ENCODE assay signal across 9 cellular contexts in genomic region chr5:139658928-139659667, GRCh38. TPM values are rescaled to one million over a fixed set of nuclear protein-coding genes. Genes with fewer than 3 reads are reported as not detected.
A peak's percentile ranks its signal among the peaks of the same experiment; 100 is the strongest.
DNase-seq lines count a peak whose midpoint lies in the region; ATAC-seq lines count a peak whose summit lies in the region.
"Had no signal": no experiment of that assay in that cellular context is flagged by ENCODE, and none has a peak within 500 bp of the region (broad histone marks: within the 10 kb centered on the region; RNA-seq: fewer than 3 reads in every experiment).

No MANE protein-coding gene starts in this region.

- peak overlapping the region; percentile 65 for H3K4me3 Mint-ChIP-seq in activated naive CD8-positive, alpha-beta T cell treated with anti-CD3 and anti-CD28 coated beads, Interleukin-2, amount 50 U/mL, for 24 hours
- H3K4me3 Mint-ChIP-seq in activated naive CD8-positive, alpha-beta T cell treated with anti-CD3 and anti-CD28 coated beads for 36 hours: no peak overlapping the region

- H3K4me1 ChIP-seq in stomach smooth muscle (ENCODE audit: control insufficient read depth, insufficient read depth, low read length): peaks cover 87% of the 10 kb centered on the region

- DNase-seq in activated naive CD8-positive, alpha-beta T cell treated with anti-CD3 and anti-CD28 coated beads, Interleukin-2, amount 50 U/mL, for 24 hours: no peak
- DNase-seq in activated naive CD8-positive, alpha-beta T cell treated with anti-CD3 and anti-CD28 coated beads for 36 hours: no peak
- DNase-seq in islet precursor cell: peak; percentile 90
- DNase-seq in stimulated activated CD8-positive, alpha-beta memory T cell treated with anti-CD3 and anti-CD28 coated beads, Interleukin-4, amount 100 ng/mL, for 48 hours: no peak
- DNase-seq: CD4-positive, CD25-positive, alpha-beta regulatory T cell had no signal

- H3K9ac ChIP-seq in stomach smooth muscle (ENCODE audit: low read length in 2 of 2): peak overlapping the region; percentile 42 to 54

- H3K27me3 ChIP-seq in stomach smooth muscle (ENCODE audit: control insufficient read depth in 1 of 2, insufficient read depth in 2 of 2, low read length in 2 of 2): no peaks in the 10 kb centered on the region

- H3K27ac ChIP-seq in angular gyrus (ENCODE audit: low read depth, low read length) (peak overlapping the region; percentile 98), stomach smooth muscle (ENCODE audit: low read length) (peak overlapping the region; percentile 89)

- peaks cover 4% of the 10 kb centered on the region for H3K27me3 Mint-ChIP-seq in activated naive CD8-positive, alpha-beta T cell treated with anti-CD3 and anti-CD28 coated beads, Interleukin-2, amount 50 U/mL, for 24 hours
- H3K27me3 Mint-ChIP-seq in activated naive CD8-positive, alpha-beta T cell treated with anti-CD3 and anti-CD28 coated beads for 36 hours: peaks cover 12% of the 10 kb centered on the region
- H3K27me3 Mint-ChIP-seq: CD4-positive, CD25-positive, alpha-beta regulatory T cell had no signal

- H3K36me3 Mint-ChIP-seq in activated naive CD8-positive, alpha-beta T cell treated with anti-CD3 and anti-CD28 coated beads, Interleukin-2, amount 50 U/mL, for 24 hours (ENCODE audit: low read depth): no peaks in the 10 kb centered on the region
- no peaks in the 10 kb centered on the region for H3K36me3 Mint-ChIP-seq in activated naive CD8-positive, alpha-beta T cell treated with anti-CD3 and anti-CD28 coated beads for 36 hours

- peaks cover 51% of the 10 kb centered on the region for H3K4me1 Mint-ChIP-seq in activated naive CD8-positive, alpha-beta T cell treated with anti-CD3 and anti-CD28 coated beads, Interleukin-2, amount 50 U/mL, for 24 hours
- H3K4me1 Mint-ChIP-seq in activated naive CD8-positive, alpha-beta T cell treated with anti-CD3 and anti-CD28 coated beads for 36 hours: peaks cover 26% of the 10 kb centered on the region

- H3K9me3 ChIP-seq in stomach smooth muscle (ENCODE audit: control insufficient read depth in 2 of 2, low read length in 2 of 2): no peaks in the 10 kb centered on the region

- peak overlapping the region; percentile 71 for H3K27ac Mint-ChIP-seq in activated naive CD8-positive, alpha-beta T cell treated with anti-CD3 and anti-CD28 coated beads, Interleukin-2, amount 50 U/mL, for 24 hours
- no peak overlapping the region for H3K27ac Mint-ChIP-seq in activated naive CD8-positive, alpha-beta T cell treated with anti-CD3 and anti-CD28 coated beads for 36 hours

- H3K9me3 Mint-ChIP-seq in activated naive CD8-positive, alpha-beta T cell treated with anti-CD3 and anti-CD28 coated beads, Interleukin-2, amount 50 U/mL, for 24 hours: no peaks in the 10 kb centered on the region
- H3K9me3 Mint-ChIP-seq in activated naive CD8-positive, alpha-beta T cell treated with anti-CD3 and anti-CD28 coated beads for 36 hours: no peaks in the 10 kb centered on the region
- H3K9me3 Mint-ChIP-seq: CD4-positive, CD25-positive, alpha-beta regulatory T cell had no signal

- ATAC-seq in activated naive CD8-positive, alpha-beta T cell treated with anti-CD3 and anti-CD28 coated beads, Interleukin-2, amount 50 U/mL, for 24 hours: no peak
- ATAC-seq in GM21526 (IDR thresholded peaks at IDR 0.05; ENCODE audit: low FRiP score, unreplicated experiment) (no peak), GM21515 (IDR thresholded peaks at IDR 0.05; ENCODE audit: unreplicated experiment) (no peak)

- H3K36me3 ChIP-seq in stomach smooth muscle (ENCODE audit: control insufficient read depth in 2 of 2, insufficient read depth in 2 of 2, low read length in 2 of 2): peaks cover 0 to 2% of the 10 kb centered on the region in 2 donors

- peak overlapping the region; percentile 13 to 64 for H3K4me3 ChIP-seq in stomach smooth muscle (ENCODE audit: low read length in 2 of 2)

RNA-seq across cellular contexts. Expression of gene CXXC5, which starts 10.9 kb away (rescaled TPM):
- 1 to 10 TPM; 1.3 to 2.0 TPM for total RNA-seq in activated naive CD8-positive, alpha-beta T cell treated with anti-CD3 and anti-CD28 coated beads for 36 hours
